ENCODE assay signal across 8 cellular contexts in genomic region chr1:114671011-114671938, GRCh38. TPM values are rescaled to one million over a fixed set of nuclear protein-coding genes. Genes with fewer than 3 reads are reported as not detected.
A peak's percentile ranks its signal among the peaks of the same experiment; 100 is the strongest.
DNase-seq lines count a peak whose midpoint lies in the region; ATAC-seq, FAIRE-seq and TF ChIP-seq lines count a peak whose summit lies in the region.

No MANE protein-coding gene starts in this region.

- H3K4me1 Mint-ChIP-seq in activated naive CD4-positive, alpha-beta T cell treated with anti-CD3 and anti-CD28 coated beads for 36 hours (ENCODE audit: low read depth), result peaks cover 4% of the 10 kb centered on the region

- H3K9me3 ChIP-seq in right atrium auricular region (no peaks in the 10 kb centered on the region), esophagus squamous epithelium (no peaks in the 10 kb centered on the region)

- ATAC-seq in left cardiac atrium, result no peak
- no peak for ATAC-seq in GM18867 (IDR thresholded peaks at IDR 0.05; ENCODE audit: unreplicated experiment)

- no peaks in the 10 kb centered on the region for H3K36me3 Mint-ChIP-seq in activated naive CD4-positive, alpha-beta T cell treated with anti-CD3 and anti-CD28 coated beads for 36 hours (ENCODE audit: low read depth)

- 35 to 40% methylated on average over 9 of the region's 9 CpGs for WGBS in esophagus squamous epithelium, 2 donors

- no peak overlapping the region for H3K27ac Mint-ChIP-seq in activated naive CD4-positive, alpha-beta T cell treated with anti-CD3 and anti-CD28 coated beads for 36 hours

- TF ChIP-seq CTCF in right atrium auricular region (IDR thresholded peaks at IDR 0.05) (peak; percentile 37 to 42), esophagus squamous epithelium (IDR thresholded peaks at IDR 0.05) (peak in 5 of 6 experiments; percentile 19 to 72 (median 46))

- no peak overlapping the region for H3K4me3 ChIP-seq in right atrium auricular region
- H3K4me3 ChIP-seq in esophagus squamous epithelium, result peak overlapping the region in 3 of 4 donors; percentile 63 to 97 (median 89)

- H3K4me1 ChIP-seq in right atrium auricular region, result peaks cover 0 to 6% of the 10 kb centered on the region in 2 donors
- peaks cover 0 to 40% (median 3%) of the 10 kb centered on the region in 3 donors for H3K4me1 ChIP-seq in esophagus squamous epithelium

- intact Hi-C loops in left cardiac atrium (cut with DNase I) (no loop called here), esophagus squamous epithelium (cut with DNase I) (no loop called here)
- intact Hi-C loops in activated naive CD4-positive, alpha-beta T cell treated with anti-CD3 and anti-CD28 coated beads for 36 hours (cut with micrococcal nuclease), result loop anchor here (2.0 to 10.0 kb wide), 3 partner anchors 160 to 694 kb away; partner anchors contain the start of genes OLFML3 and TRIM33

- TF ChIP-seq POLR2A in esophagus squamous epithelium (IDR thresholded peaks at IDR 0.05), result no peak

- no peaks in the 10 kb centered on the region for H3K9me3 Mint-ChIP-seq in activated naive CD4-positive, alpha-beta T cell treated with anti-CD3 and anti-CD28 coated beads for 36 hours

- H3K27ac ChIP-seq in right atrium auricular region, result peak overlapping the region; percentile 84 to 88
- peak overlapping the region; percentile 94 to 99 (median 96) for H3K27ac ChIP-seq in esophagus squamous epithelium

- H3K36me3 ChIP-seq in right atrium auricular region, result no peaks in the 10 kb centered on the region
- H3K36me3 ChIP-seq in esophagus squamous epithelium, result no peaks in the 10 kb centered on the region

- no peak overlapping the region for H3K4me3 Mint-ChIP-seq in activated naive CD4-positive, alpha-beta T cell treated with anti-CD3 and anti-CD28 coated beads for 36 hours

- DNase-seq in right atrium auricular region (ENCODE audit: low spot score), result no peak
- DNase-seq in left cardiac atrium, result no peak
- DNase-seq in RKO (ENCODE audit: low spot score), result peak; percentile 57
- no peak for DNase-seq in esophagus squamous epithelium (lab: John Stamatoyannopoulos, UW)
- peak; percentile 35 for DNase-seq in urothelium cell line (ENCODE audit: low spot score)
- no peak for DNase-seq in mesenteric fat pad (ENCODE audit: low spot score)
- DNase-seq in activated naive CD4-positive, alpha-beta T cell treated with anti-CD3 and anti-CD28 coated beads for 36 hours, result no peak

- FAIRE-seq in urothelium cell line (lab: Jason Lieb, UNC), result peak; percentile 63

- H3K27me3 Mint-ChIP-seq in activated naive CD4-positive, alpha-beta T cell treated with anti-CD3 and anti-CD28 coated beads for 36 hours (ENCODE audit: low read depth), result peaks cover 1% of the 10 kb centered on the region

- CTCF ChIA-PET in activated naive CD4-positive, alpha-beta T cell treated with anti-CD3 and anti-CD28 coated beads for 36 hours (lab: Charles Lee), result interaction anchor here (0.6 to 4.4 kb wide), 7 partner anchors 9 to 324 kb away, joined by 3 to 31 read pairs (median 3); no protein-coding TSS in a partner anchor

- no peaks in the 10 kb centered on the region for H3K27me3 ChIP-seq in right atrium auricular region
- peaks cover 0 to 7% (median 0%) of the 10 kb centered on the region in 4 donors for H3K27me3 ChIP-seq in esophagus squamous epithelium

RNA-seq across cellular contexts. Expression of gene DENND2C, which starts 1.4 kb away (rescaled TPM):
- total RNA-seq in right atrium auricular region, result 1 to 10 TPM; 1.2 to 1.8 TPM
- total RNA-seq in left cardiac atrium, result 1 to 10 TPM; 2.3 to 3.1 TPM
- 10 to 100 TPM; 30.3 to 67.0 (median 41.2) TPM for total RNA-seq in esophagus squamous epithelium
- 2.6 TPM for total RNA-seq in mesenteric fat pad
- total RNA-seq in activated naive CD4-positive, alpha-beta T cell treated with anti-CD3 and anti-CD28 coated beads for 36 hours, result under 1 TPM; 0.31 to 0.47 TPM

RNA-seq across cellular contexts. Expression of gene AMPD1, which starts 24.1 kb away (rescaled TPM):
- total RNA-seq in right atrium auricular region (not detected), left cardiac atrium (not detected), esophagus squamous epithelium (under 1 TPM in 2 of 4 donors, not detected in 2; 0.32 to 0.57 TPM), mesenteric fat pad (not detected)
- total RNA-seq in activated naive CD4-positive, alpha-beta T cell treated with anti-CD3 and anti-CD28 coated beads for 36 hours, result not detected

RNA-seq across cellular contexts. Expression of gene NRAS, which starts 45.3 kb away (rescaled TPM):
- total RNA-seq in right atrium auricular region, result 10 to 100 TPM in 1 of 2 donors, 1 to 10 TPM in 1; 7.3 to 11.9 TPM
- 10 to 100 TPM in 1 of 2 donors, 1 to 10 TPM in 1; 9.6 to 17.4 TPM for total RNA-seq in left cardiac atrium
- 10 to 100 TPM; 18.4 to 38.0 (median 30.1) TPM for total RNA-seq in esophagus squamous epithelium
- 32.3 TPM for total RNA-seq in mesenteric fat pad
- 10 to 100 TPM; 42.1 to 43.9 TPM for total RNA-seq in activated naive CD4-positive, alpha-beta T cell treated with anti-CD3 and anti-CD28 coated beads for 36 hours

Comparison
In these comparisons a context has a peak if more than half of its experiments do, and no peak if none do; other contexts are left out.
1. DNase-seq: peak in RKO (single experiment) and urothelium cell line (single experiment); none in right atrium auricular region (single experiment), left cardiac atrium (single experiment), esophagus squamous epithelium (single experiment), mesenteric fat pad (single experiment) and activated naive CD4-positive, alpha-beta T cell treated with anti-CD3 and anti-CD28 coated beads for 36 hours (single experiment).
2. H3K4me3 ChIP-seq: peak in esophagus squamous epithelium (3 of 4); none in right atrium auricular region (0 of 2).